Comparison of ENCODE assay signal across 11 cellular contexts in genomic region chr6:127290391-127290963, GRCh38. TPM values are rescaled to one million over a fixed set of nuclear protein-coding genes. Genes with fewer than 3 reads are reported as not detected.
A peak's percentile ranks its signal among the peaks of the same experiment; 100 is the strongest.
DNase-seq lines count a peak whose midpoint lies in the region; ATAC-seq and FAIRE-seq lines count a peak whose summit lies in the region.
"Had no signal": no experiment of that assay in that cellular context is flagged by ENCODE, and none has a peak within 500 bp of the region (broad histone marks: within the 10 kb centered on the region; RNA-seq: fewer than 3 reads in every experiment).

No MANE protein-coding gene starts in this region.

- no peak overlapping the region for H3K4me3 Mint-ChIP-seq in activated CD8-positive, alpha-beta memory T cell treated with anti-CD3 and anti-CD28 coated beads, Interleukin-2, amount 10 ng/mL, durations not matched to agents 7 days and 5 days
- H3K4me3 Mint-ChIP-seq in activated naive CD8-positive, alpha-beta T cell = no peak overlapping the region
- peak overlapping the region in 1 of 2 donors; percentile 63 for H3K4me3 Mint-ChIP-seq in stimulated activated naive B cell treated with anti-CD40 and anti-IgM and Interleukin-4, amounts not matched to agents 10 μg/mL and 1 μg/mL and 100 μg/mL, for 72 hours

- peak overlapping the region; percentile 21 for H3K27ac Mint-ChIP-seq in activated CD8-positive, alpha-beta memory T cell treated with anti-CD3 and anti-CD28 coated beads, Interleukin-2, amount 10 ng/mL, durations not matched to agents 7 days and 5 days
- H3K27ac Mint-ChIP-seq in activated naive CD8-positive, alpha-beta T cell = peak overlapping the region; percentile 74
- H3K27ac Mint-ChIP-seq in stimulated activated naive B cell treated with anti-CD40 and anti-IgM and Interleukin-4, amounts not matched to agents 10 μg/mL and 1 μg/mL and 100 μg/mL, for 72 hours = peak overlapping the region; percentile 73

- H3K9me3 Mint-ChIP-seq in activated CD8-positive, alpha-beta memory T cell treated with anti-CD3 and anti-CD28 coated beads, Interleukin-2, amount 10 ng/mL, durations not matched to agents 7 days and 5 days (ENCODE audit: low read depth) = no peaks in the 10 kb centered on the region
- H3K9me3 Mint-ChIP-seq in activated naive CD8-positive, alpha-beta T cell (ENCODE audit: low read depth) = no peaks in the 10 kb centered on the region
- H3K9me3 Mint-ChIP-seq in stimulated activated naive B cell treated with anti-CD40 and anti-IgM and Interleukin-4, amounts not matched to agents 10 μg/mL and 1 μg/mL and 100 μg/mL, for 72 hours = no peaks in the 10 kb centered on the region

- no peak for ATAC-seq in activated CD8-positive, alpha-beta memory T cell treated with anti-CD3 and anti-CD28 coated beads, Interleukin-2, amount 10 ng/mL, durations not matched to agents 7 days and 5 days
- peak; percentile 40 for ATAC-seq in HG02885 (IDR thresholded peaks at IDR 0.05; ENCODE audit: poor library complexity, unreplicated experiment)
- ATAC-seq in stimulated activated naive B cell treated with anti-CD40 and anti-IgM and Interleukin-4, amounts not matched to agents 10 μg/mL and 1 μg/mL and 100 μg/mL, for 72 hours (replicated peaks) = peak in 1 of 2 donors; percentile 42

- no peak for FAIRE-seq in frontal cortex (lab: Jason Lieb, UNC)
- FAIRE-seq: A204.1, endothelial cell of umbilical vein had no signal

- CTCF ChIA-PET in activated CD8-positive, alpha-beta memory T cell treated with anti-CD3 and anti-CD28 coated beads, Interleukin-2, amount 10 ng/mL, durations not matched to agents 7 days and 5 days (lab: Charles Lee) = interaction anchor here (1.5 to 4.2 kb wide), 2 partner anchors 14 to 25 kb away, joined by 11 to 25 read pairs; partner anchors contain the start of gene RNF146

- no peak for DNase-seq in activated CD8-positive, alpha-beta memory T cell treated with anti-CD3 and anti-CD28 coated beads, Interleukin-2, amount 10 ng/mL, durations not matched to agents 7 days and 5 days
- DNase-seq in activated CD8-positive, alpha-beta memory T cell treated with anti-CD3 and anti-CD28 coated beads, Interleukin-2, amount 50 U/mL, for 48 hours = no peak
- no peak for DNase-seq in stimulated activated naive B cell treated with anti-CD40 and anti-IgM and Interleukin-4, amounts not matched to agents 10 μg/mL and 1 μg/mL and 100 μg/mL, for 72 hours
- DNase-seq in frontal cortex (ENCODE audit: low spot score in 2 of 2) (no peak), inferior parietal cortex (ENCODE audit: extremely low spot score) (no peak), NCI-H128 (lab: John Stamatoyannopoulos, UW; ENCODE audit: unreplicated experiment) (no peak)
- DNase-seq: NCI-H187 treated with DMSO at 0.1 percent for 48 hours had no signal

- peaks cover 49% of the 10 kb centered on the region for H3K36me3 Mint-ChIP-seq in activated CD8-positive, alpha-beta memory T cell treated with anti-CD3 and anti-CD28 coated beads, Interleukin-2, amount 10 ng/mL, durations not matched to agents 7 days and 5 days
- H3K36me3 Mint-ChIP-seq in activated naive CD8-positive, alpha-beta T cell = peaks cover 16% of the 10 kb centered on the region
- H3K36me3 Mint-ChIP-seq in stimulated activated naive B cell treated with anti-CD40 and anti-IgM and Interleukin-4, amounts not matched to agents 10 μg/mL and 1 μg/mL and 100 μg/mL, for 72 hours = peaks cover 38 to 46% of the 10 kb centered on the region in 2 donors

- peaks cover 22% of the 10 kb centered on the region for H3K4me1 Mint-ChIP-seq in activated CD8-positive, alpha-beta memory T cell treated with anti-CD3 and anti-CD28 coated beads, Interleukin-2, amount 10 ng/mL, durations not matched to agents 7 days and 5 days
- H3K4me1 Mint-ChIP-seq in activated naive CD8-positive, alpha-beta T cell (ENCODE audit: low read depth) = peaks cover 42% of the 10 kb centered on the region
- peaks cover 18 to 30% of the 10 kb centered on the region in 2 donors for H3K4me1 Mint-ChIP-seq in stimulated activated naive B cell treated with anti-CD40 and anti-IgM and Interleukin-4, amounts not matched to agents 10 μg/mL and 1 μg/mL and 100 μg/mL, for 72 hours

- H3K27me3 Mint-ChIP-seq in activated CD8-positive, alpha-beta memory T cell treated with anti-CD3 and anti-CD28 coated beads, Interleukin-2, amount 10 ng/mL, durations not matched to agents 7 days and 5 days = no peaks in the 10 kb centered on the region
- H3K27me3 Mint-ChIP-seq in activated naive CD8-positive, alpha-beta T cell = no peaks in the 10 kb centered on the region
- H3K27me3 Mint-ChIP-seq in stimulated activated naive B cell treated with anti-CD40 and anti-IgM and Interleukin-4, amounts not matched to agents 10 μg/mL and 1 μg/mL and 100 μg/mL, for 72 hours = no peaks in the 10 kb centered on the region

RNA-seq across cellular contexts. Expression of gene RNF146, which starts 23.8 kb away (rescaled TPM):
- total RNA-seq in activated CD8-positive, alpha-beta memory T cell treated with anti-CD3 and anti-CD28 coated beads, Interleukin-2, amount 10 ng/mL, durations not matched to agents 7 days and 5 days = 10 to 100 TPM; 18.2 to 24.9 TPM
- 121 TPM for total RNA-seq in frontal cortex

RNA-seq across cellular contexts. Expression of gene ECHDC1, which starts 52.9 kb away (rescaled TPM):
- total RNA-seq in activated CD8-positive, alpha-beta memory T cell treated with anti-CD3 and anti-CD28 coated beads, Interleukin-2, amount 10 ng/mL, durations not matched to agents 7 days and 5 days = 10 to 100 TPM; 39.5 to 46.1 TPM
- total RNA-seq in frontal cortex = 49.7 TPM

Comparison
In these comparisons a context has a peak if more than half of its experiments do, and no peak if none do; other contexts are left out.
1. H3K27ac Mint-ChIP-seq: peak in every context shown above with its lines; median percentile 74 in activated naive CD8-positive, alpha-beta T cell; 73 in stimulated activated naive B cell treated with anti-CD40 and anti-IgM and Interleukin-4, amounts not matched to agents 10 μg/mL and 1 μg/mL and 100 μg/mL, for 72 hours; 21 in activated CD8-positive, alpha-beta memory T cell treated with anti-CD3 and anti-CD28 coated beads, Interleukin-2, amount 10 ng/mL, durations not matched to agents 7 days and 5 days.